15 cellular contexts compared by ENCODE assay signal in the genomic region with DNA sequence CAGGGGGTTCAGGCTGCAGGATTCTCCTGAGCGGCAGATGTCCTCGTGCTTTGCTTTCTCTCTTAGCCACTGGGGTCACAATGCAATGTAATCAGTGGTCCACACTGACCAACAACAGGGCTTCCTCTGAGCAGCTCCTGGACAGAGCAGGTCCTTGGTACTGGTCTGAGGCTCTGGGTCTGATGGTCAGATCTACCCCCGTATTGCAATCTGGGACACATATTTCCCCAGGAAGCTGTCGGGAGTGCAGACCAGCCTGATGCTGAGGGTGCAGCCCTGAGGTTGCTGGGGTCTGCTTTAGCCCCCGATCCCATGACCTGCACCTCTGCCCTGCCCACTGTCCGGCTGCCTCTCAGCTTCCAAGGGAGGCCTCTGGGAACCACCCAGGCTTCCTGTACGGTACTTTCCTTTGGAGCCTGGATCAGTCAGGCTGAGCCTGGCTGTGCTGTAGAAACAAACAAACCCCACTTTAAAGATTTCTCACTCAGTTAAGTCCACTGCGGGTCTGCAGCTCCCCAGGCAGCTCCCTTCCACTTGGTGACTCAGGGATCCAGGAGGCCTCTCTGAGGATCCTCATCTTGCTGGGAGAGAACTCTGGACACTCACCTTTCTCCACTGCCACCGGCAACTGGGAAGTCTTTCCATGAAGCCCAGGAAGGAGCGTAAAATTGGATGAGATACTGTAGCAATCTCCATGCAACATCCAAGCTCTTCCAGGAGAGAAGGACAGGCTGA.
DNase-seq lines count a peak whose midpoint lies in the region; ATAC-seq, FAIRE-seq and TF ChIP-seq lines count a peak whose summit lies in the region.
"Had no signal": no experiment of that assay in that cellular context is flagged by ENCODE, and none has a peak within 500 bp of the region (broad histone marks: within the 10 kb centered on the region; RNA-seq: fewer than 3 reads in every experiment).

No MANE protein-coding gene starts in this region.

- H3K27ac ChIP-seq in K562 (ENCODE audit: extremely low read depth, low read depth, low read length) (no peak overlapping the region), GM23338 (ENCODE audit: low read depth) (no peak overlapping the region)
- H3K27ac ChIP-seq: BLaER1 treated with 17β-estradiol and CSF1 and Interleukin-3, amounts not matched to agents 10 nM and 100 nM had no signal

- peak overlapping the region; percentile 10 for H3K27ac Mint-ChIP-seq in Caco-2 (ENCODE audit: unreplicated experiment)
- H3K27ac Mint-ChIP-seq in type B pancreatic cell: no peak overlapping the region
- H3K27ac Mint-ChIP-seq in progenitor cell of endocrine pancreas: no peak overlapping the region
- no peak overlapping the region for H3K27ac Mint-ChIP-seq in GM23338
- H3K27ac Mint-ChIP-seq: CD4-positive, CD25-positive, alpha-beta regulatory T cell had no signal

- no peaks in the 10 kb centered on the region for H3K9me3 ChIP-seq in Caco-2
- H3K9me3 ChIP-seq in K562 (replicated peaks; ENCODE audit: control insufficient read depth, insufficient read depth, low read depth, low read length): no peaks in the 10 kb centered on the region

- H3K9me3 Mint-ChIP-seq in Caco-2 (ENCODE audit: unreplicated experiment): peaks cover 11% of the 10 kb centered on the region
- H3K9me3 Mint-ChIP-seq in type B pancreatic cell: no peaks in the 10 kb centered on the region
- H3K9me3 Mint-ChIP-seq in progenitor cell of endocrine pancreas (ENCODE audit: low read depth): no peaks in the 10 kb centered on the region
- H3K9me3 Mint-ChIP-seq in GM23338: peaks cover 13% of the 10 kb centered on the region; the same call in 2 of the 3 replicates

- no TSS peak for BruUV-seq in Caco-2 (replicated peaks; lab: Mats Ljungman, UMichigan)
- BruUV-seq in K562 (replicated peaks; lab: Mats Ljungman, UMichigan): no TSS peak

- H3K79me2 ChIP-seq in K562 (ENCODE audit: control insufficient read depth, insufficient read depth, low read length) (no peaks in the 10 kb centered on the region), GM23338 (replicated peaks; ENCODE audit: insufficient read depth) (no peaks in the 10 kb centered on the region)

- H3K9me2 ChIP-seq in GM23338 (ENCODE audit: insufficient read depth): no peaks in the 10 kb centered on the region

- WGBS in K562 (ENCODE audit: insufficient coverage, low coverage, missing lambda C conversion rate): 87% methylated on average over 8 of the region's 10 CpGs

- no peaks in the 10 kb centered on the region for H3K36me3 Mint-ChIP-seq in Caco-2 (ENCODE audit: insufficient read depth, unreplicated experiment)
- H3K36me3 Mint-ChIP-seq in type B pancreatic cell: no peaks in the 10 kb centered on the region
- H3K36me3 Mint-ChIP-seq in progenitor cell of endocrine pancreas (ENCODE audit: insufficient read depth): no peaks in the 10 kb centered on the region
- H3K36me3 Mint-ChIP-seq in GM23338 (ENCODE audit: low read depth): no peaks in the 10 kb centered on the region; the same call in 2 of the 3 replicates
- H3K36me3 Mint-ChIP-seq: CD4-positive, CD25-positive, alpha-beta regulatory T cell had no signal

- no peaks in the 10 kb centered on the region for H3F3A ChIP-seq in GM23338 (replicated peaks; ENCODE audit: low read depth)

- no peak overlapping the region for H3K4me3 ChIP-seq in Caco-2 (ENCODE audit: low read depth, low read length)
- no peak overlapping the region for H3K4me3 ChIP-seq in K562
- H3K4me3 ChIP-seq in GM23338: no peak overlapping the region
- H3K4me3 ChIP-seq: BLaER1 treated with 17β-estradiol and CSF1 and Interleukin-3, amounts not matched to agents 10 nM and 100 nM; GM12878 had no signal

- H4K20me1 ChIP-seq in K562 (replicated peaks; ENCODE audit: control insufficient read depth, insufficient read depth, low read length): no peaks in the 10 kb centered on the region
- H4K20me1 ChIP-seq in GM23338 (replicated peaks; ENCODE audit: insufficient read depth): no peaks in the 10 kb centered on the region
- H4K20me1 ChIP-seq: BLaER1 treated with 17β-estradiol and CSF1 and Interleukin-3, amounts not matched to agents 10 nM and 100 nM had no signal

- no peak for TF ChIP-seq POLR2A in K562 (conservative IDR thresholded peaks at IDR 0.05)

- in situ Hi-C loops in K562 (cut with MboI): no loop called here

- no peaks in the 10 kb centered on the region for H3K36me3 ChIP-seq in Caco-2 (ENCODE audit: control insufficient read depth, insufficient read depth, low read length)
- H3K36me3 ChIP-seq in K562 (ENCODE audit: control insufficient read depth, insufficient read depth, low read length): no peaks in the 10 kb centered on the region
- peaks cover 4% of the 10 kb centered on the region; the same call in 1 of the 2 replicates for H3K36me3 ChIP-seq in GM23338 (ENCODE audit: insufficient read depth)
- H3K36me3 ChIP-seq: BLaER1 treated with 17β-estradiol and CSF1 and Interleukin-3, amounts not matched to agents 10 nM and 100 nM had no signal

- ATAC-seq in K562 (no peak), sciatic nerve (no peak), GM23338 (no peak)
- ATAC-seq: GM12878 had no signal

- TF ChIP-seq CTCF in Caco-2 (IDR thresholded peaks at IDR 0.05; ENCODE audit: insufficient read depth in 1 of 2, low read depth in 1 of 2, low read length in 1 of 2, severe bottlenecking in 1 of 2, unreplicated experiment in 1 of 2): no peak
- TF ChIP-seq CTCF in K562 (IDR thresholded peaks at IDR 0.05 in 2 of 3, conservative IDR thresholded peaks at IDR 0.05 in 1 of 3; ENCODE audit: insufficient read depth in 2 of 3, low read depth in 1 of 3, low read length in 3 of 3): no peak
- TF ChIP-seq CTCF in type B pancreatic cell (conservative IDR thresholded peaks at IDR 0.05): no peak
- TF ChIP-seq CTCF in progenitor cell of endocrine pancreas (IDR thresholded peaks at IDR 0.05; ENCODE audit: unreplicated experiment): no peak
- TF ChIP-seq CTCF in GM23338 (conservative IDR thresholded peaks at IDR 0.05; ENCODE audit: low read depth in 2 of 2): no peak

- H3K27me3 Mint-ChIP-seq in Caco-2 (ENCODE audit: insufficient read depth, unreplicated experiment) (no peaks in the 10 kb centered on the region), type B pancreatic cell (peaks cover 8% of the 10 kb centered on the region), progenitor cell of endocrine pancreas (peaks cover 2% of the 10 kb centered on the region), GM23338 (ENCODE audit: insufficient read depth, low read depth, poor library complexity) (peaks cover 4% of the 10 kb centered on the region)
- H3K27me3 Mint-ChIP-seq: CD4-positive, CD25-positive, alpha-beta regulatory T cell had no signal

- DNase-seq in Caco-2 (no peak), K562 (ENCODE audit: extremely low read depth in 1 of 4, low spot score in 3 of 4) (no peak), islet precursor cell (peak; percentile 25), type B pancreatic cell (ENCODE audit: extremely low spot score, unreplicated experiment) (peak; percentile 53), progenitor cell of endocrine pancreas (ENCODE audit: low spot score, unreplicated experiment) (no peak), sciatic nerve (ENCODE audit: low spot score) (no peak), GM23338 (ENCODE audit: low spot score) (no peak)
- DNase-seq: ACHN; Calu3; CD4-positive, CD25-positive, alpha-beta regulatory T cell; DMS 273 treated with DMSO at 0.1 percent for 48 hours; H7 had no signal

- POLR2A ChIA-PET in Caco-2 (lab: Charles Lee): no interaction called here
- POLR2A ChIA-PET in K562 (lab: Yijun Ruan, JAX): interaction anchor here (0.8 kb wide), 1 partner anchor 16 kb away, joined by 3 read pairs; no protein-coding TSS in a partner anchor

- intact Hi-C loops in Caco-2 (cut with micrococcal nuclease; ENCODE audit: unreplicated experiment): no loop called here
- intact Hi-C loops in K562 (cut with micrococcal nuclease): no loop called here
- intact Hi-C loops in sciatic nerve (cut with DNase I): no loop called here

- no peak overlapping the region for H2AFZ ChIP-seq in K562 (ENCODE audit: low read depth, low read length)
- H2AFZ ChIP-seq in GM23338: no peak overlapping the region

- H3K27me3 ChIP-seq in Caco-2 (replicated peaks; ENCODE audit: control insufficient read depth, insufficient read depth, low read length) (no peaks in the 10 kb centered on the region), K562 (ENCODE audit: control insufficient read depth in 2 of 2, insufficient read depth in 2 of 2, low read length in 2 of 2) (no peaks in the 10 kb centered on the region), GM23338 (ENCODE audit: insufficient read depth) (no peaks in the 10 kb centered on the region)
- H3K27me3 ChIP-seq: BLaER1 treated with 17β-estradiol and CSF1 and Interleukin-3, amounts not matched to agents 10 nM and 100 nM had no signal

- H3K9me1 ChIP-seq in K562 (ENCODE audit: control insufficient read depth, insufficient read depth, low read length): no peaks in the 10 kb centered on the region

- no peak overlapping the region for H3K4me3 Mint-ChIP-seq in Caco-2 (ENCODE audit: unreplicated experiment)
- no peak overlapping the region for H3K4me3 Mint-ChIP-seq in type B pancreatic cell
- no peak overlapping the region for H3K4me3 Mint-ChIP-seq in progenitor cell of endocrine pancreas (ENCODE audit: low read depth)
- no peak overlapping the region for H3K4me3 Mint-ChIP-seq in GM23338
- H3K4me3 Mint-ChIP-seq: CD4-positive, CD25-positive, alpha-beta regulatory T cell had no signal

- H3K4me1 Mint-ChIP-seq in Caco-2 (ENCODE audit: low read depth, unreplicated experiment) (no peaks in the 10 kb centered on the region), type B pancreatic cell (ENCODE audit: unreplicated experiment) (no peaks in the 10 kb centered on the region), progenitor cell of endocrine pancreas (ENCODE audit: low read depth) (no peaks in the 10 kb centered on the region), GM23338 (peaks cover 15% of the 10 kb centered on the region)
- H3K4me1 Mint-ChIP-seq: CD4-positive, CD25-positive, alpha-beta regulatory T cell had no signal

- FAIRE-seq in K562 (lab: Jason Lieb, UNC): no peak
- FAIRE-seq: GM12878, GM18507 had no signal

- no peak overlapping the region for H3K9ac ChIP-seq in K562 (ENCODE audit: insufficient read depth in 1 of 2, low read depth in 2 of 2, low read length in 2 of 2)
- H3K9ac ChIP-seq: BLaER1 treated with 17β-estradiol and CSF1 and Interleukin-3, amounts not matched to agents 10 nM and 100 nM had no signal

- no peak for TF ChIP-seq RAD21 in K562 (CRISPR knock-in tag; conservative IDR thresholded peaks at IDR 0.05 in 1 of 2, IDR thresholded peaks at IDR 0.05 in 1 of 2)

- CTCF ChIA-PET in Caco-2 (lab: Charles Lee): no interaction called here
- CTCF ChIA-PET in K562 (lab: Yijun Ruan, JAX; ENCODE audit: low intra/inter-chr PET ratio): no interaction called here

- no peak overlapping the region for H3K4me2 ChIP-seq in K562 (ENCODE audit: insufficient read depth, low read length)
- H3K4me2 ChIP-seq in GM23338: no peak overlapping the region
- H3K4me2 ChIP-seq: BLaER1 treated with 17β-estradiol and CSF1 and Interleukin-3, amounts not matched to agents 10 nM and 100 nM had no signal

- TF ChIP-seq EP300 in K562 (IDR thresholded peaks at IDR 0.05; ENCODE audit: low read length): no peak

- no peaks in the 10 kb centered on the region for H3K4me1 ChIP-seq in Caco-2
- no peaks in the 10 kb centered on the region for H3K4me1 ChIP-seq in K562 (replicated peaks in 1 of 2; ENCODE audit: control insufficient read depth in 2 of 2, insufficient read depth in 2 of 2, low read length in 2 of 2)
- H3K4me1 ChIP-seq in GM23338 (ENCODE audit: insufficient read depth): no peaks in the 10 kb centered on the region
- H3K4me1 ChIP-seq: BLaER1 treated with 17β-estradiol and CSF1 and Interleukin-3, amounts not matched to agents 10 nM and 100 nM had no signal

Comparison
In these comparisons a context has a peak if more than half of its experiments do, and no peak if none do; other contexts are left out.
1. DNase-seq: peak in islet precursor cell (single experiment) and type B pancreatic cell (single experiment); none in Caco-2 (0 of 2), K562 (0 of 4), progenitor cell of endocrine pancreas (single experiment), sciatic nerve (single experiment) and GM23338 (single experiment).